Comparison of ENCODE assay signal across 8 cellular contexts in the genomic region with DNA sequence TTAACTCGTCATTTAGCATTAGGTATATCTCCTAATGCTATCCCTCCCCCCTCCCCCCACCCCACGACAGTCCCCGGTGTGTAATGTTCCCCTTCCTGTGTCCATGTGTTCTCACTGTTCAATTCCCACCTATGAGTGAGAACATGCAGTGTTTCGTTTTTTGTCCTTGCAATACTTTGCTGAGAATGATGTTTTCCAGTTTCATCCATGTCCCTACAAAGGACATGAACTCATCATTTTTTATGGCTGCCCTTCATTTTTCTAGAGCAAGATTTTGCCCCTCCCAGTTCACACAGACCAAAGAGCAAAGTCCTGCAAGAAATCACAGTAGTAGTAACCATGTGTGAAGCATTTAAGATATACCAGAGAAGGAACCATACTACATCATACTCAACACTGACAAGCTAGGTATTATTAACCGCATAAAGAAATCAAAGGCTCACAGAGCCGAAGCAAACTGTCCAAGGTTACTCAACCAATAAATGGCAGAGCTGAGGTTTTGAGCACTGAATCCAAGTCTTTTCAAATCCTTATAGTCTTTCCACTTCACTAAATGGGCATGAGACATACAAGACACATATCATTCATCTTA. TPM values are rescaled to one million over a fixed set of nuclear protein-coding genes. Genes with fewer than 3 reads are reported as not detected.
DNase-seq lines count a peak whose midpoint lies in the region; ATAC-seq, FAIRE-seq and TF ChIP-seq lines count a peak whose summit lies in the region.
"Not testable (repeated sequence)": the region's sequence is repeated elsewhere in the genome, so short reads cannot be mapped to it uniquely, and the experiment has no call there.

No MANE protein-coding gene starts in this region.

- not testable (repeated sequence) for H3K36me3 ChIP-seq in HEK293 (ENCODE audit: control insufficient read depth in 2 of 2, insufficient read depth in 1 of 2, low read length in 2 of 2); ascending aorta; esophagus muscularis mucosa; right atrium auricular region

- intact Hi-C loops in ascending aorta (cut with DNase I); esophagus muscularis mucosa (cut with DNase I): not testable (repeated sequence)

- not testable (repeated sequence) for TF ChIP-seq POLR2A in A549 (IDR thresholded peaks at IDR 0.05; ENCODE audit: low read length); esophagus muscularis mucosa (IDR thresholded peaks at IDR 0.05; ENCODE audit: low read depth)

- H3K27me3 Mint-ChIP-seq in T-helper 17 cell = not testable (repeated sequence)

- peak overlapping the region in 1 of 2 experiments; percentile 38; a peak in 1 of 6 replicates for H3K27ac ChIP-seq in A549
- not testable (repeated sequence) for H3K27ac ChIP-seq in HEK293 (ENCODE audit: extremely low read depth, low read depth, low read length)
- peak overlapping the region; percentile 35 to 56 for H3K27ac ChIP-seq in ascending aorta
- H3K27ac ChIP-seq in esophagus muscularis mucosa (replicated peaks in 1 of 4) = peak overlapping the region in 3 of 4 donors; percentile 47 to 66 (median 56)
- H3K27ac ChIP-seq in right atrium auricular region = peak overlapping the region; percentile 2 to 73

- H3K4me1 ChIP-seq in A549 (peaks cover 37% of the 10 kb centered on the region), HEK293 (ENCODE audit: control insufficient read depth, insufficient read depth, low read length) (peaks cover 22% of the 10 kb centered on the region), ascending aorta (peaks cover 0 to 14% of the 10 kb centered on the region in 2 donors), esophagus muscularis mucosa (peaks cover 20 to 46% (median 36%) of the 10 kb centered on the region in 4 donors), right atrium auricular region (peaks cover 0 to 44% of the 10 kb centered on the region in 2 donors)

- not testable (repeated sequence) for TF ChIP-seq RAD21 in A549 (conservative IDR thresholded peaks at IDR 0.05 in 1 of 2, IDR thresholded peaks at IDR 0.05 in 1 of 2)

- POLR2A ChIA-PET in A549 (lab: Yijun Ruan, JAX); HEK293 (lab: Yijun Ruan, JAX): not testable (repeated sequence)

- peak overlapping the region; percentile 88 for H3K27ac Mint-ChIP-seq in T-helper 17 cell

- ATAC-seq in A549 (peak in 1 of 2 experiments; percentile 16; a peak in 1 of 6 replicates), left lobe of liver (peak; percentile 37)
- ATAC-seq in T-helper 17 cell = not testable (repeated sequence)

- not testable (repeated sequence) for H3K27me3 ChIP-seq in ascending aorta, esophagus muscularis mucosa, right atrium auricular region

- H3K4me1 Mint-ChIP-seq in T-helper 17 cell = peaks cover 30% of the 10 kb centered on the region

- CTCF ChIA-PET in A549 (lab: Yijun Ruan, JAX) = interaction anchor here (0.7 to 2.3 kb wide), 7 partner anchors 11 to 97 kb away, joined by 3 to 21 read pairs (median 4); a partner anchor contains a TSS
- CTCF ChIA-PET in HEK293 (lab: Yijun Ruan, JAX) = interaction anchor here (0.9 to 1.5 kb wide), 2 partner anchors 11 to 23 kb away, joined by 3 read pairs; no protein-coding TSS in a partner anchor

- not testable (repeated sequence) for FAIRE-seq in A549 (lab: Jason Lieb, UNC)

- H3K4me2 ChIP-seq in A549 = peak overlapping the region; percentile 49

- not testable (repeated sequence) for TF ChIP-seq CTCF in A549 (IDR thresholded peaks at IDR 0.05); HEK293 (tag by site-specific recombination; IDR thresholded peaks at IDR 0.05); ascending aorta (IDR thresholded peaks at IDR 0.05); esophagus muscularis mucosa (IDR thresholded peaks at IDR 0.05); right atrium auricular region (IDR thresholded peaks at IDR 0.05)

- not testable (repeated sequence) for DNase-seq in A549 (ENCODE audit: low read depth in 1 of 2, low spot score in 1 of 2); T-helper 17 cell; ascending aorta (ENCODE audit: low spot score in 2 of 2); esophagus muscularis mucosa (ENCODE audit: extremely low spot score); right atrium auricular region (ENCODE audit: low spot score); left lobe of liver (ENCODE audit: low spot score)
- DNase-seq in renal cortical epithelial cell (ENCODE audit: low read depth) = peak; percentile 54

- H3K4me3 Mint-ChIP-seq in T-helper 17 cell = not testable (repeated sequence)

- H3K36me3 Mint-ChIP-seq in T-helper 17 cell (ENCODE audit: low read depth) = not testable (repeated sequence)

- 50% methylated on average over 6 of the region's 6 CpGs for WGBS in A549 (ENCODE audit: missing lambda C conversion rate)
- 78% methylated on average over 6 of the region's 6 CpGs for WGBS in esophagus muscularis mucosa

- H3K4me3 ChIP-seq in A549; HEK293 (ENCODE audit: low read depth, low read length); ascending aorta; esophagus muscularis mucosa; right atrium auricular region: not testable (repeated sequence)

- H3K9me3 ChIP-seq in A549; HEK293 (ENCODE audit: control insufficient read depth, insufficient read depth, low read depth, low read length); T-helper 17 cell (ENCODE audit: control insufficient read depth, low read length, poor library complexity, severe bottlenecking); ascending aorta; esophagus muscularis mucosa; right atrium auricular region: not testable (repeated sequence)

- not testable (repeated sequence) for TF ChIP-seq EP300 in A549 (IDR thresholded peaks at IDR 0.05); esophagus muscularis mucosa (IDR thresholded peaks at IDR 0.05)

TF ChIP-seq in HEK293, 187 proteins besides CTCF, POLR2A, EP300 and RAD21:
- peak; percentile 49; the same call in 1 of the 2 replicates for TF ChIP-seq FEZF1 (tag by site-specific recombination; IDR thresholded peaks at IDR 0.05)
- TF ChIP-seq, protein P1, sequence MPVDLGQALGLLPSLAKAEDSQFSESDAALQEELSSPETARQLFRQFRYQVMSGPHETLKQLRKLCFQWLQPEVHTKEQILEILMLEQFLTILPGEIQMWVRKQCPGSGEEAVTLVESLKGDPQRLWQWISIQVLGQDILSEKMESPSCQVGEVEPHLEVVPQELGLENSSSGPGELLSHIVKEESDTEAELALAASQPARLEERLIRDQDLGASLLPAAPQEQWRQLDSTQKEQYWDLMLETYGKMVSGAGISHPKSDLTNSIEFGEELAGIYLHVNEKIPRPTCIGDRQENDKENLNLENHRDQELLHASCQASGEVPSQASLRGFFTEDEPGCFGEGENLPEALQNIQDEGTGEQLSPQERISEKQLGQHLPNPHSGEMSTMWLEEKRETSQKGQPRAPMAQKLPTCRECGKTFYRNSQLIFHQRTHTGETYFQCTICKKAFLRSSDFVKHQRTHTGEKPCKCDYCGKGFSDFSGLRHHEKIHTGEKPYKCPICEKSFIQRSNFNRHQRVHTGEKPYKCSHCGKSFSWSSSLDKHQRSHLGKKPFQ (tag by site-specific recombination; IDR thresholded peaks at IDR 0.05) = peak; percentile 96

RNA-seq across cellular contexts. Expression of a gene that starts 36.1 kb away (rescaled TPM):
- 60.2 and 71.2 TPM in 2 replicates for polyA plus RNA-seq in A549 (2011; rRNA removed)
- polyA plus RNA-seq in A549 (2012; cell fraction: cytosol; rRNA removed) = 27.7 and 47.2 TPM in 2 replicates
- 27.3 and 40.0 TPM in 2 replicates for polyA plus RNA-seq in A549 (2012; cell fraction: nucleus; rRNA removed)
- 25.5 to 31.1 TPM (median 29.5 TPM) in 3 replicates for polyA plus RNA-seq in A549 (2017; fragmentation: RNase III; extraction: RNeasy Plus Mini Kit Qiagen cat#74134 plus additional on column Dnase treatment)
- 104 and 109 TPM in 2 replicates for polyA minus RNA-seq in A549 (2011; rRNA and poly(A)+ RNA removed)
- 10 to 100 TPM; 19.8 to 21.6 TPM for total RNA-seq in T-helper 17 cell
- total RNA-seq in ascending aorta = 7.1 TPM
- 10 to 100 TPM; 20.3 to 31.6 (median 27.5) TPM for total RNA-seq in esophagus muscularis mucosa
- total RNA-seq in right atrium auricular region = 1 to 10 TPM; 9.6 to 9.9 TPM
- 9.2 TPM for total RNA-seq in left lobe of liver
- 28.5 and 37.0 TPM in 2 replicates for total RNA-seq in renal cortical epithelial cell
